Comparison of ENCODE assay signal across 13 cellular contexts in the genomic region with DNA sequence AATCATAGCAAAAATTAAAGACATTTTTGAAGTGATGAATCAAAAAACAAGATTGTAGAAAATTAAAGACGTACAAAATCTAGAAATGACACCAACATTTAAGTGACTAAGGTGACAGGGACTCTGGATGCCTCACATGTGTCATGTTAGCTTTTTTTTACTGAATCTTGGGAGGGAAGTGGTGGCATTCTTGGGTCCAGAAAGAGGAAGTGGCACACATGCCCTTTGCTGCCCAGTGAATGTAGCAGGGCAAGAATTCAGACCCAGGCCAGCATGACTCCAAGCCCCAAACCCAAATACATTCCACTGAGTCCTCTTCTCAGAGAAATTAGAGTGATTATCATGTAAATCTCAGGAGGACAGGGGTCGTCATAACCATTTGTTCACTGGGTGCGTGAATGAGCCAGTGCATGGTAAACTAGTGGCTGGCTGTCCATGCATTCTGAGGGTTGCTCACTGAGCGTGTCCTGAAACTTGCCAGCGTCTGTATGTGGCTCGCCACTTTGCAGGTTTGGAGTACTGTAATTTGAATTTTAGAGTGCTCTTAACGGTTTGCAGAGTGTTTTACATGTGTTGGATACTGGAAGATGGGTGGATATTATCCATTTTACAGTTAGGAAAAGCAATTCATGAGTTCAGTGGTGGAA. TPM values are rescaled to one million over a fixed set of nuclear protein-coding genes. Genes with fewer than 3 reads are reported as not detected.
DNase-seq lines count a peak whose midpoint lies in the region; ATAC-seq and TF ChIP-seq lines count a peak whose summit lies in the region.
"Had no signal": no experiment of that assay in that cellular context is flagged by ENCODE, and none has a peak within 500 bp of the region (broad histone marks: within the 10 kb centered on the region; RNA-seq: fewer than 3 reads in every experiment).

No MANE protein-coding gene starts in this region.

- H3K27ac ChIP-seq in esophagus squamous epithelium: no peak overlapping the region
- no peak overlapping the region for H3K27ac ChIP-seq in Peyer's patch
- H3K27ac ChIP-seq: BLaER1, colonic mucosa, WERI-Rb-1 had no signal

- ATAC-seq in GM18508 (IDR thresholded peaks at IDR 0.05; ENCODE audit: insufficient read depth, unreplicated experiment) (peak; percentile 30), left lobe of liver (peak; percentile 11), GM21367 (IDR thresholded peaks at IDR 0.05; ENCODE audit: unreplicated experiment) (no peak), HG02970 (IDR thresholded peaks at IDR 0.05; ENCODE audit: low FRiP score, unreplicated experiment) (no peak)
- ATAC-seq: activated CD8-positive, alpha-beta memory T cell treated with anti-CD3 and anti-CD28 coated beads, Interleukin-2, amount 10 ng/mL, durations not matched to agents 7 days and 5 days had no signal

- no peak for TF ChIP-seq POLR2A in esophagus squamous epithelium (IDR thresholded peaks at IDR 0.05)
- TF ChIP-seq POLR2A in Peyer's patch (IDR thresholded peaks at IDR 0.05): no peak

- intact Hi-C loops in esophagus squamous epithelium (cut with DNase I): no loop called here

- no peak for TF ChIP-seq CTCF in esophagus squamous epithelium (IDR thresholded peaks at IDR 0.05)
- TF ChIP-seq CTCF in Peyer's patch (IDR thresholded peaks at IDR 0.05): no peak

- no peak overlapping the region for H3K4me3 ChIP-seq in esophagus squamous epithelium
- H3K4me3 ChIP-seq in Peyer's patch: no peak overlapping the region
- H3K4me3 ChIP-seq: BLaER1, colonic mucosa had no signal

- DNase-seq in CD1c-positive myeloid dendritic cell (ENCODE audit: extremely low spot score) (peak; percentile 71), NCI-H2107 treated with DMSO at 0.1 percent for 48 hours (lab: John Stamatoyannopoulos, UW; ENCODE audit: unreplicated experiment) (peak; percentile 50), left lobe of liver (ENCODE audit: low spot score) (no peak), esophagus squamous epithelium (lab: John Stamatoyannopoulos, UW) (no peak), Peyer's patch (no peak)
- DNase-seq: activated CD8-positive, alpha-beta memory T cell treated with anti-CD3 and anti-CD28 coated beads, Interleukin-2, amount 10 ng/mL, durations not matched to agents 7 days and 5 days; colonic mucosa; Karpas-422; WERI-Rb-1 had no signal

- H3K9me3 ChIP-seq in esophagus squamous epithelium (no peaks in the 10 kb centered on the region), Peyer's patch (peaks cover 0 to 4% (median 0%) of the 10 kb centered on the region in 4 donors)
- H3K9me3 ChIP-seq: colonic mucosa had no signal

- peaks cover 0 to 69% (median 9%) of the 10 kb centered on the region in 3 donors for H3K36me3 ChIP-seq in esophagus squamous epithelium
- peaks cover 0 to 29% (median 0%) of the 10 kb centered on the region in 3 donors for H3K36me3 ChIP-seq in Peyer's patch
- H3K36me3 ChIP-seq: colonic mucosa had no signal

- H3K27me3 ChIP-seq in esophagus squamous epithelium: no peaks in the 10 kb centered on the region
- no peaks in the 10 kb centered on the region for H3K27me3 ChIP-seq in Peyer's patch
- H3K27me3 ChIP-seq: BLaER1, colonic mucosa had no signal

- 77 to 87% methylated on average over 6 to 7 of the region's 7 CpGs for WGBS in esophagus squamous epithelium, 2 donors

- peaks cover 0 to 19% (median 4%) of the 10 kb centered on the region in 3 donors for H3K4me1 ChIP-seq in esophagus squamous epithelium
- peaks cover 0 to 4% (median 0%) of the 10 kb centered on the region in 4 donors for H3K4me1 ChIP-seq in Peyer's patch
- H3K4me1 ChIP-seq: colonic mucosa had no signal

RNA-seq across cellular contexts. Expression of a gene that starts 55.4 kb away (rescaled TPM):
- total RNA-seq in left lobe of liver: 29.3 TPM
- total RNA-seq in esophagus squamous epithelium: 10 to 100 TPM; 28.2 to 50.4 (median 42.1) TPM
- total RNA-seq in Peyer's patch: 10 to 100 TPM; 44.8 to 67.7 (median 55.7) TPM

Comparison
In these comparisons a context has a peak if more than half of its experiments do, and no peak if none do; other contexts are left out.
1. DNase-seq: peak in CD1c-positive myeloid dendritic cell (single experiment) and NCI-H2107 treated with DMSO at 0.1 percent for 48 hours (single experiment); none in left lobe of liver (single experiment), esophagus squamous epithelium (single experiment) and Peyer's patch (0 of 3).
2. ATAC-seq: peak in GM18508 (single experiment) and left lobe of liver (single experiment); none in GM21367 (single experiment) and HG02970 (single experiment).